In genomic region chr13:87671824-87672603, GRCh38 we compare ENCODE assay signal across 8 cellular contexts. TPM values are rescaled to one million over a fixed set of nuclear protein-coding genes. Genes with fewer than 3 reads are reported as not detected.
A peak's percentile ranks its signal among the peaks of the same experiment; 100 is the strongest.
DNase-seq lines count a peak whose midpoint lies in the region; ATAC-seq and TF ChIP-seq lines count a peak whose summit lies in the region.

No MANE protein-coding gene starts in this region.

- no peak overlapping the region for H3K27ac Mint-ChIP-seq in activated naive CD8-positive, alpha-beta T cell treated with anti-CD3 and anti-CD28 coated beads, Interleukin-2, amount 50 U/mL, for 24 hours
- no peak overlapping the region for H3K27ac Mint-ChIP-seq in stimulated activated memory B cell treated with anti-CD40 and anti-IgM and Interleukin-4, amounts not matched to agents 10 μg/mL and 1 μg/mL and 100 μg/mL, for 72 hours

- POLR2A ChIA-PET in HEK293T (lab: Yijun Ruan, JAX) = interaction anchor here (1.4 to 1.6 kb wide), 3 partner anchors 11 to 34 kb away, joined by 3 to 5 read pairs (median 3); no protein-coding TSS in a partner anchor

- H3K9me3 Mint-ChIP-seq in activated naive CD8-positive, alpha-beta T cell treated with anti-CD3 and anti-CD28 coated beads, Interleukin-2, amount 50 U/mL, for 24 hours = no peaks in the 10 kb centered on the region
- H3K9me3 Mint-ChIP-seq in stimulated activated memory B cell treated with anti-CD40 and anti-IgM and Interleukin-4, amounts not matched to agents 10 μg/mL and 1 μg/mL and 100 μg/mL, for 72 hours = peaks cover 3% of the 10 kb centered on the region

- no peak for ATAC-seq in activated naive CD8-positive, alpha-beta T cell treated with anti-CD3 and anti-CD28 coated beads, Interleukin-2, amount 50 U/mL, for 24 hours
- ATAC-seq in stimulated activated memory B cell treated with anti-CD40 and anti-IgM and Interleukin-4, amounts not matched to agents 10 μg/mL and 1 μg/mL and 100 μg/mL, for 72 hours = no peak

- peaks cover 24% of the 10 kb centered on the region for H3K4me1 Mint-ChIP-seq in activated naive CD8-positive, alpha-beta T cell treated with anti-CD3 and anti-CD28 coated beads, Interleukin-2, amount 50 U/mL, for 24 hours
- H3K4me1 Mint-ChIP-seq in stimulated activated memory B cell treated with anti-CD40 and anti-IgM and Interleukin-4, amounts not matched to agents 10 μg/mL and 1 μg/mL and 100 μg/mL, for 72 hours = peaks cover 9% of the 10 kb centered on the region

- peaks cover 54% of the 10 kb centered on the region for H3K27me3 Mint-ChIP-seq in activated naive CD8-positive, alpha-beta T cell treated with anti-CD3 and anti-CD28 coated beads, Interleukin-2, amount 50 U/mL, for 24 hours
- H3K27me3 Mint-ChIP-seq in stimulated activated memory B cell treated with anti-CD40 and anti-IgM and Interleukin-4, amounts not matched to agents 10 μg/mL and 1 μg/mL and 100 μg/mL, for 72 hours = peaks cover 49% of the 10 kb centered on the region

- DNase-seq in A172 (ENCODE audit: low spot score) (peak; percentile 1), HEK293T (ENCODE audit: extremely low spot score) (peak; percentile 57), iPS-NIHi11 (ENCODE audit: low spot score) (peak; percentile 52), NCI-H187 treated with DMSO at 0.1 percent for 48 hours (lab: John Stamatoyannopoulos, UW) (no peak)
- DNase-seq in activated naive CD8-positive, alpha-beta T cell treated with anti-CD3 and anti-CD28 coated beads, Interleukin-2, amount 50 U/mL, for 24 hours = no peak
- no peak for DNase-seq in NK-92 treated with Interleukin-12 subunit alpha and Interleukin-12 subunit beta, amount 100 ng/mL, for 24 hours (lab: John Stamatoyannopoulos, UW)
- no peak for DNase-seq in effector CD4-positive, alpha-beta T cell

- H3K4me3 Mint-ChIP-seq in activated naive CD8-positive, alpha-beta T cell treated with anti-CD3 and anti-CD28 coated beads, Interleukin-2, amount 50 U/mL, for 24 hours = peak overlapping the region; percentile 62
- peak overlapping the region; percentile 51 for H3K4me3 Mint-ChIP-seq in stimulated activated memory B cell treated with anti-CD40 and anti-IgM and Interleukin-4, amounts not matched to agents 10 μg/mL and 1 μg/mL and 100 μg/mL, for 72 hours

- CTCF ChIA-PET in HEK293T (lab: Yijun Ruan, JAX) = interaction anchor here (1.0 to 1.5 kb wide), 3 partner anchors 8 to 802 kb away, joined by 3 to 6 read pairs (median 3); no protein-coding TSS in a partner anchor

- peaks cover 1% of the 10 kb centered on the region for H3K36me3 Mint-ChIP-seq in activated naive CD8-positive, alpha-beta T cell treated with anti-CD3 and anti-CD28 coated beads, Interleukin-2, amount 50 U/mL, for 24 hours (ENCODE audit: low read depth)
- no peaks in the 10 kb centered on the region for H3K36me3 Mint-ChIP-seq in stimulated activated memory B cell treated with anti-CD40 and anti-IgM and Interleukin-4, amounts not matched to agents 10 μg/mL and 1 μg/mL and 100 μg/mL, for 72 hours

TF ChIP-seq in HEK293T, 16 proteins besides CTCF, POLR2A, EP300 and RAD21:
- TF ChIP-seq CTBP1 (IDR thresholded peaks at IDR 0.05; ENCODE audit: borderline replicate concordance) (peak; percentile 25; the same call in 1 of the 2 replicates), ZNF384 (IDR thresholded peaks at IDR 0.05) (no peak), L3MBTL2 (conservative IDR thresholded peaks at IDR 0.05) (peak; percentile 63; the same call in 1 of the 2 replicates)
TF ChIP-seq in HEK293T: peak in this region for 2.

RNA-seq across cellular contexts. Expression of gene SLITRK5, which starts 0.8 kb away (rescaled TPM):
- total RNA-seq in A172 (2014; rRNA removed; shearing (Covaris generic)) = 0.57 and 0.69 TPM in 2 replicates

Comparison
In these comparisons a context has a peak if more than half of its experiments do, and no peak if none do; other contexts are left out.
1. DNase-seq: peak in A172 (single experiment), HEK293T (single experiment) and iPS-NIHi11 (single experiment); none in activated naive CD8-positive, alpha-beta T cell treated with anti-CD3 and anti-CD28 coated beads, Interleukin-2, amount 50 U/mL, for 24 hours (single experiment), NK-92 treated with Interleukin-12 subunit alpha and Interleukin-12 subunit beta, amount 100 ng/mL, for 24 hours (single experiment), effector CD4-positive, alpha-beta T cell (single experiment) and NCI-H187 treated with DMSO at 0.1 percent for 48 hours (single experiment).